In the genomic region with DNA sequence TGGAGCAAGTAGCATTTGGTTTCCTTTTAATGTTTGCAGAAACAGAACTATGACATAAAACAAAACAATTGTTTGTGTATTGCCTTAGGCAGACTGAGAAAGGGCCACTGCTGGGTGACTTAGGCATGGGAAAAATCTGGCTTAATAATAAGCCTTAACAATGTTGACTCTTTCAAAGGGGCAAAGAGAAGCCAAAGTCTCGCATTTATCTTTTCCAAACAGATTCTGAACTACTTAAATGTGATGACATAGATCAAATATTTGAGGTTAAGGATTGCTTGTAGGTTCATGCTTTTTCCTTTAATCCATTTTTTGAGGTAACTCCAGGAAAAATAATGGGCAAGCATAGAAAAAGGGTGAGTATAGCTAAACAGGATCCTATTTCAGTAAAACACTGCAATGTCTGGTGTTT, we compare ENCODE assay signal across 13 cellular contexts. TPM values are rescaled to one million over a fixed set of nuclear protein-coding genes. Genes with fewer than 3 reads are reported as not detected.
DNase-seq lines count a peak whose midpoint lies in the region; ATAC-seq and TF ChIP-seq lines count a peak whose summit lies in the region.
"Had no signal": no experiment of that assay in that cellular context is flagged by ENCODE, and none has a peak within 500 bp of the region (broad histone marks: within the 10 kb centered on the region; RNA-seq: fewer than 3 reads in every experiment).

No MANE protein-coding gene starts in this region.

- no peak for ATAC-seq in HG03565 (IDR thresholded peaks at IDR 0.05; ENCODE audit: unreplicated experiment)
- ATAC-seq in GM19467 (IDR thresholded peaks at IDR 0.05; ENCODE audit: unreplicated experiment) = no peak
- ATAC-seq: right cardiac atrium had no signal

- H3K27ac ChIP-seq in liver (ENCODE audit: low read depth in 1 of 2, low read length in 2 of 2) = no peak overlapping the region

- TF ChIP-seq CTCF in Caco-2 (IDR thresholded peaks at IDR 0.05; ENCODE audit: insufficient read depth in 1 of 2, low read depth in 1 of 2, low read length in 1 of 2, severe bottlenecking in 1 of 2, unreplicated experiment in 1 of 2) (no peak), liver (IDR thresholded peaks at IDR 0.05; ENCODE audit: low read depth, low read length, missing input control) (no peak)

- H3K36me3 ChIP-seq in Caco-2 (ENCODE audit: control insufficient read depth, insufficient read depth, low read length) = peaks cover 2% of the 10 kb centered on the region
- no peaks in the 10 kb centered on the region for H3K36me3 ChIP-seq in liver (ENCODE audit: control insufficient read depth in 4 of 4, insufficient read depth in 3 of 4, low read depth in 1 of 4, low read length in 3 of 4)

- no peaks in the 10 kb centered on the region for H3K27me3 Mint-ChIP-seq in Caco-2 (ENCODE audit: insufficient read depth, unreplicated experiment)
- H3K27me3 Mint-ChIP-seq: activated B cell treated with CpG ODN at 0.5 μM for 24 hours; CD4-positive, alpha-beta T cell had no signal

- intact Hi-C loops in Caco-2 (cut with micrococcal nuclease; ENCODE audit: unreplicated experiment) = loop anchor here (1.0 to 10.0 kb wide), 2 partner anchors 14 to 526 kb away; no protein-coding TSS in a partner anchor

- no peak overlapping the region for H3K4me3 ChIP-seq in Caco-2 (ENCODE audit: low read depth, low read length)
- H3K4me3 ChIP-seq in liver (ENCODE audit: low read depth in 1 of 3, low read length in 3 of 3) = no peak overlapping the region

- H3K9me3 Mint-ChIP-seq in Caco-2 (ENCODE audit: unreplicated experiment) = peaks cover 22% of the 10 kb centered on the region
- H3K9me3 Mint-ChIP-seq: activated B cell treated with CpG ODN at 0.5 μM for 24 hours; CD4-positive, alpha-beta T cell; nephron had no signal

- H3K4me1 Mint-ChIP-seq in Caco-2 (ENCODE audit: low read depth, unreplicated experiment) = peaks cover 22% of the 10 kb centered on the region

- no peaks in the 10 kb centered on the region; the same call in 1 of the 2 replicates for H3K9me3 ChIP-seq in Caco-2
- no peaks in the 10 kb centered on the region for H3K9me3 ChIP-seq in liver (ENCODE audit: control insufficient read depth in 4 of 4, low read length in 3 of 4)

- H3K27me3 ChIP-seq in Caco-2 (replicated peaks; ENCODE audit: control insufficient read depth, insufficient read depth, low read length) (no peaks in the 10 kb centered on the region), liver (ENCODE audit: control insufficient read depth in 4 of 4, insufficient read depth in 4 of 4, low read length in 3 of 4) (no peaks in the 10 kb centered on the region)

- TF ChIP-seq RAD21 in liver (IDR thresholded peaks at IDR 0.05) = peak; percentile 19 to 27

- CTCF ChIA-PET in Caco-2 (lab: Charles Lee) = no interaction called here

- no peak overlapping the region for H3K4me3 Mint-ChIP-seq in Caco-2 (ENCODE audit: unreplicated experiment)
- H3K4me3 Mint-ChIP-seq: activated B cell treated with CpG ODN at 0.5 μM for 24 hours; CD4-positive, alpha-beta T cell; nephron had no signal

- H3K27ac Mint-ChIP-seq in Caco-2 (ENCODE audit: unreplicated experiment) = peak overlapping the region; percentile 35
- H3K27ac Mint-ChIP-seq: activated B cell treated with CpG ODN at 0.5 μM for 24 hours; CD4-positive, alpha-beta T cell had no signal

- WGBS in liver = 21% methylated on average over 1 of the region's 1 CpG

- DNase-seq in Caco-2 = peak in 1 of 2 experiments; percentile 58
- peak; percentile 73 for DNase-seq in NCI-H69 (lab: John Stamatoyannopoulos, UW)
- peak; percentile 31 for DNase-seq in dedifferentiated amniotic fluid mesenchymal stem cell (ENCODE audit: extremely low spot score)
- DNase-seq in stimulated activated CD4-positive, alpha-beta T cell treated with anti-CD3 and anti-CD28 coated beads, Interleukin-4, amount 100 ng/mL, for 1 hour = no peak
- no peak for DNase-seq in epidermal melanocyte (ENCODE audit: insufficient read length, low spot score)
- DNase-seq: activated B cell treated with CpG ODN at 0.5 μM for 24 hours; CD4-positive, alpha-beta T cell; NCI-H2081; right cardiac atrium had no signal

- BruUV-seq in Caco-2 (replicated peaks; lab: Mats Ljungman, UMichigan) = no TSS peak

- H3K9ac ChIP-seq in liver (ENCODE audit: low read depth in 1 of 2, low read length in 2 of 2) = no peak overlapping the region

- POLR2A ChIA-PET in Caco-2 (lab: Charles Lee) = interaction anchor here (0.6 to 0.7 kb wide), 3 partner anchors 47 to 907 kb away, joined by 5 to 8 read pairs (median 8); no protein-coding TSS in a partner anchor

- peaks cover 5% of the 10 kb centered on the region for H3K36me3 Mint-ChIP-seq in Caco-2 (ENCODE audit: insufficient read depth, unreplicated experiment)

- H3K4me1 ChIP-seq in Caco-2 (peaks cover 49% of the 10 kb centered on the region), liver (ENCODE audit: control insufficient read depth in 4 of 4, insufficient read depth in 4 of 4, low read length in 3 of 4) (peaks cover 0 to 7% (median 1%) of the 10 kb centered on the region in 4 donors)

TF ChIP-seq in liver, 16 proteins besides CTCF, POLR2A, EP300 and RAD21:
- TF ChIP-seq SP1 (IDR thresholded peaks at IDR 0.05) = peak; percentile 34
- peak; percentile 6 for TF ChIP-seq HNF4G (IDR thresholded peaks at IDR 0.05)
- no peak for TF ChIP-seq TAF1 (conservative IDR thresholded peaks at IDR 0.05)
- TF ChIP-seq GABPA (IDR thresholded peaks at IDR 0.05 in 1 of 2, conservative IDR thresholded peaks at IDR 0.05 in 1 of 2) = no peak
- TF ChIP-seq EGR1 (IDR thresholded peaks at IDR 0.05; ENCODE audit: low read depth in 2 of 2) = peak in 1 of 2 donors; percentile 33
- TF ChIP-seq YY1 (IDR thresholded peaks at IDR 0.05) = peak; percentile 19
- TF ChIP-seq, protein P1, sequence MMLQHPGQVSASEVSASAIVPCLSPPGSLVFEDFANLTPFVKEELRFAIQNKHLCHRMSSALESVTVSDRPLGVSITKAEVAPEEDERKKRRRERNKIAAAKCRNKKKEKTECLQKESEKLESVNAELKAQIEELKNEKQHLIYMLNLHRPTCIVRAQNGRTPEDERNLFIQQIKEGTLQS (IDR thresholded peaks at IDR 0.05) = no peak
- TF ChIP-seq, protein P2, sequence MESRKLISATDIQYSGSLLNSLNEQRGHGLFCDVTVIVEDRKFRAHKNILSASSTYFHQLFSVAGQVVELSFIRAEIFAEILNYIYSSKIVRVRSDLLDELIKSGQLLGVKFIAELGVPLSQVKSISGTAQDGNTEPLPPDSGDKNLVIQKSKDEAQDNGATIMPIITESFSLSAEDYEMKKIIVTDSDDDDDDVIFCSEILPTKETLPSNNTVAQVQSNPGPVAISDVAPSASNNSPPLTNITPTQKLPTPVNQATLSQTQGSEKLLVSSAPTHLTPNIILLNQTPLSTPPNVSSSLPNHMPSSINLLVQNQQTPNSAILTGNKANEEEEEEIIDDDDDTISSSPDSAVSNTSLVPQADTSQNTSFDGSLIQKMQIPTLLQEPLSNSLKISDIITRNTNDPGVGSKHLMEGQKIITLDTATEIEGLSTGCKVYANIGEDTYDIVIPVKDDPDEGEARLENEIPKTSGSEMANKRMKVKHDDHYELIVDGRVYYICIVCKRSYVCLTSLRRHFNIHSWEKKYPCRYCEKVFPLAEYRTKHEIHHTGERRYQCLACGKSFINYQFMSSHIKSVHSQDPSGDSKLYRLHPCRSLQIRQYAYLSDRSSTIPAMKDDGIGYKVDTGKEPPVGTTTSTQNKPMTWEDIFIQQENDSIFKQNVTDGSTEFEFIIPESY (IDR thresholded peaks at IDR 0.05) = no peak
- TF ChIP-seq HNF4A (conservative IDR thresholded peaks at IDR 0.05) = peak; percentile 79 to 86
- peak; percentile 39 for TF ChIP-seq FOXA1 (IDR thresholded peaks at IDR 0.05)
- TF ChIP-seq, protein P3, sequence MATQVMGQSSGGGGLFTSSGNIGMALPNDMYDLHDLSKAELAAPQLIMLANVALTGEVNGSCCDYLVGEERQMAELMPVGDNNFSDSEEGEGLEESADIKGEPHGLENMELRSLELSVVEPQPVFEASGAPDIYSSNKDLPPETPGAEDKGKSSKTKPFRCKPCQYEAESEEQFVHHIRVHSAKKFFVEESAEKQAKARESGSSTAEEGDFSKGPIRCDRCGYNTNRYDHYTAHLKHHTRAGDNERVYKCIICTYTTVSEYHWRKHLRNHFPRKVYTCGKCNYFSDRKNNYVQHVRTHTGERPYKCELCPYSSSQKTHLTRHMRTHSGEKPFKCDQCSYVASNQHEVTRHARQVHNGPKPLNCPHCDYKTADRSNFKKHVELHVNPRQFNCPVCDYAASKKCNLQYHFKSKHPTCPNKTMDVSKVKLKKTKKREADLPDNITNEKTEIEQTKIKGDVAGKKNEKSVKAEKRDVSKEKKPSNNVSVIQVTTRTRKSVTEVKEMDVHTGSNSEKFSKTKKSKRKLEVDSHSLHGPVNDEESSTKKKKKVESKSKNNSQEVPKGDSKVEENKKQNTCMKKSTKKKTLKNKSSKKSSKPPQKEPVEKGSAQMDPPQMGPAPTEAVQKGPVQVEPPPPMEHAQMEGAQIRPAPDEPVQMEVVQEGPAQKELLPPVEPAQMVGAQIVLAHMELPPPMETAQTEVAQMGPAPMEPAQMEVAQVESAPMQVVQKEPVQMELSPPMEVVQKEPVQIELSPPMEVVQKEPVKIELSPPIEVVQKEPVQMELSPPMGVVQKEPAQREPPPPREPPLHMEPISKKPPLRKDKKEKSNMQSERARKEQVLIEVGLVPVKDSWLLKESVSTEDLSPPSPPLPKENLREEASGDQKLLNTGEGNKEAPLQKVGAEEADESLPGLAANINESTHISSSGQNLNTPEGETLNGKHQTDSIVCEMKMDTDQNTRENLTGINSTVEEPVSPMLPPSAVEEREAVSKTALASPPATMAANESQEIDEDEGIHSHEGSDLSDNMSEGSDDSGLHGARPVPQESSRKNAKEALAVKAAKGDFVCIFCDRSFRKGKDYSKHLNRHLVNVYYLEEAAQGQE (IDR thresholded peaks at IDR 0.05) = no peak
- no peak for TF ChIP-seq NR2F2 (IDR thresholded peaks at IDR 0.05)
- TF ChIP-seq FOXA2 (IDR thresholded peaks at IDR 0.05) = peak; percentile 58
- TF ChIP-seq RXRA (IDR thresholded peaks at IDR 0.05) = peak; percentile 58 to 78
- TF ChIP-seq JUND (IDR thresholded peaks at IDR 0.05) = peak; percentile 69 to 86
- TF ChIP-seq, protein P4, sequence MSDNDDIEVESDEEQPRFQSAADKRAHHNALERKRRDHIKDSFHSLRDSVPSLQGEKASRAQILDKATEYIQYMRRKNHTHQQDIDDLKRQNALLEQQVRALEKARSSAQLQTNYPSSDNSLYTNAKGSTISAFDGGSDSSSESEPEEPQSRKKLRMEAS (IDR thresholded peaks at IDR 0.05) = peak; percentile 43

RNA-seq across cellular contexts. Expression of a gene that starts 39.6 kb away (rescaled TPM):
- total RNA-seq in Caco-2 (2022) (12.7 and 13.9 TPM in 2 replicates), liver (1 to 10 TPM; 2.4 to 2.7 TPM)
- polyA plus RNA-seq in liver = 1 to 10 TPM; 1.4 to 3.7 TPM

RNA-seq across cellular contexts. Expression of a gene that starts 39.7 kb away (rescaled TPM):
- 44.6 and 46.6 TPM in 2 replicates for total RNA-seq in Caco-2 (2022)
- total RNA-seq in liver = 10 to 100 TPM; 12.7 to 15.6 TPM
- polyA plus RNA-seq in liver = 10 to 100 TPM; 14.8 to 27.2 TPM

Comparison
In these comparisons a context has a peak if more than half of its experiments do, and no peak if none do; other contexts are left out.
1. DNase-seq: peak in NCI-H69 (single experiment) and dedifferentiated amniotic fluid mesenchymal stem cell (single experiment); none in stimulated activated CD4-positive, alpha-beta T cell treated with anti-CD3 and anti-CD28 coated beads, Interleukin-4, amount 100 ng/mL, for 1 hour (single experiment) and epidermal melanocyte (single experiment).